ENCODE assay signal across 33 cellular contexts in the genomic region with DNA sequence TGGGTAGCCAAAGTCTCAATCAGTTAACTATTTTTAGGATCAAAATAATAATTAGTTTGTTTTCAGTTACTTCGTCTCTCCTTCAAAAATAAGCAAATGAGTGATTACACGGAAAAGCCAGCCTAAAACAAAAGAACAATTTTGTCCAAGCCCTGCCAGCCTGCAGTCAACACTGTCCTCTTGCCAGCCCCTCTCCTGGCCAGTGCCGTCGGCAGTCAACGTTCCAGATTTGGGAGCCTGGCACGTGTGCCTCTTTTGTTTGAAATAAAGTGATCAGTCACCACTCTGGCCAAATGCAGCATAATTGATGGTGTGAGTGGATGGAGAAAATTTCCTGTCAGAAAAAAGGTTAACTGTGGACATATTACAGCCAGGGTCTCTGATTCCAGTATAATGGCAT.
"Had no signal": no experiment of that assay in that cellular context is flagged by ENCODE, and none has a peak within 500 bp of the region (broad histone marks: within the 10 kb centered on the region; RNA-seq: fewer than 3 reads in every experiment).

No MANE protein-coding gene starts in this region.

- DNase-seq: Karpas-422, Kasumi-1, KBM-7, KG1, MG63, MM.1S, MV-4-11, NCI-H1048, NCI-H1092, NCI-H1092 treated with DMSO at 0.1 percent for 48 hours, NCI-H1105, NCI-H1105 treated with DMSO at 0.1 percent for 48 hours, NCI-H1417, NCI-H1417 treated with DMSO at 0.1 percent for 48 hours, NCI-H1436, NCI-H1436 treated with DMSO at 0.1 percent for 48 hours, NCI-H1694, NCI-H1694 treated with DMSO at 0.1 percent for 48 hours, NCI-H187, NCI-H187 treated with DMSO at 0.1 percent for 48 hours, NCI-H1930, NCI-H2029, NCI-H2029 treated with DMSO at 0.1 percent for 48 hours, NCI-H2081, NCI-H2081 treated with DMSO at 0.1 percent for 48 hours, NCI-H2107, NCI-H2171, NCI-H2171 treated with DMSO at 0.1 percent for 48 hours, NCI-H226, NCI-H345, NCI-H446, NCI-H446 treated with DMSO at 0.1 percent for 48 hours had no signal

- H3K4me3 ChIP-seq: MG63 had no signal

- H3K27ac ChIP-seq: KMS-11 had no signal

- H3K36me3 ChIP-seq: MG63 had no signal

- H3K9ac ChIP-seq: KMS-11 had no signal

- H3K27me3 ChIP-seq: MG63 had no signal

- H3K9me3 ChIP-seq: MG63 had no signal

- H3K4me2 ChIP-seq: KMS-11 had no signal
